10 cellular contexts compared by ENCODE assay signal in the genomic region with DNA sequence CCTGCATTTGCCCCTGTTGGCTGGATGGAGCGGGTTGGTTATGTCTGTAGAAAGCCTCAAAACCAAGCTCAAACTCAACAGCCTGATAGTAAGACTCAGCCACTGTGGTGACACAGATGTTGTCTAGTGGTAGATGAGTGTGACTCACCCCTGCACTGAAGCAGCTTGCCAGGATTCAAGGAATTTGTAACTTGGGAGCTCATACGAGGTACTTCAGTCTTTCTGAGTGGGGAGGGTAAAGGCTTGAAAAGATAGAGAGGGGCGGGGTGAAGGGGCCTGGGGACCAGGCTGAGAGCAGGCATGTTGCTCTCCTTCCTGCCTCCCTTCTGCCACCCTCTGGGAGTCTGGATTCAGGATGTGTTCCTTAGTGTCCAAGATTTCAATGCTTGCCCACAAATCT. TPM values are rescaled to one million over a fixed set of nuclear protein-coding genes. Genes with fewer than 3 reads are reported as not detected.
DNase-seq lines count a peak whose midpoint lies in the region; ATAC-seq, FAIRE-seq and TF ChIP-seq lines count a peak whose summit lies in the region.
"Had no signal": no experiment of that assay in that cellular context is flagged by ENCODE, and none has a peak within 500 bp of the region (broad histone marks: within the 10 kb centered on the region; RNA-seq: fewer than 3 reads in every experiment).

No MANE protein-coding gene starts in this region.

- peaks cover 4% of the 10 kb centered on the region for H3K9me3 Mint-ChIP-seq in stimulated activated effector memory CD8-positive, alpha-beta T cell treated with anti-CD3 and anti-CD28 coated beads, Interleukin-12 subunit alpha, Interleukin-12 subunit beta, amount 100 ng/mL, for 72 hours

- no peaks in the 10 kb centered on the region for H3F3A ChIP-seq in PC-3 (ENCODE audit: low read length, unreplicated experiment)

- POLR2A ChIA-PET in PC-3 (lab: Charles Lee; ENCODE audit: unreplicated experiment): interaction anchor here (0.6 kb wide), 1 partner anchor 1515 kb away, joined by 3 read pairs; no protein-coding TSS in a partner anchor

- no peak for TF ChIP-seq CTCF in PC-3 (conservative IDR thresholded peaks at IDR 0.05; ENCODE audit: low read depth, low read length)
- no peak for TF ChIP-seq CTCF in pancreas (IDR thresholded peaks at IDR 0.05)

- no TSS peak for BruUV-seq in PC-3 (replicated peaks; lab: Mats Ljungman, UMichigan)

- H3K4me1 Mint-ChIP-seq in stimulated activated effector memory CD8-positive, alpha-beta T cell treated with anti-CD3 and anti-CD28 coated beads, Interleukin-12 subunit alpha, Interleukin-12 subunit beta, amount 100 ng/mL, for 72 hours: no peaks in the 10 kb centered on the region

- no peaks in the 10 kb centered on the region for H3K79me2 ChIP-seq in PC-3 (ENCODE audit: low read length)

- CTCF ChIA-PET in PC-3 (lab: Charles Lee): no interaction called here

- H3K36me3 Mint-ChIP-seq in stimulated activated effector memory CD8-positive, alpha-beta T cell treated with anti-CD3 and anti-CD28 coated beads, Interleukin-12 subunit alpha, Interleukin-12 subunit beta, amount 100 ng/mL, for 72 hours: no peaks in the 10 kb centered on the region

- no peaks in the 10 kb centered on the region for H3K27me3 ChIP-seq in PC-3 (ENCODE audit: low read length)
- H3K27me3 ChIP-seq in pancreas: no peaks in the 10 kb centered on the region

- no peak for FAIRE-seq in pancreas (lab: Jason Lieb, UNC)
- FAIRE-seq: H1 had no signal

- H4K20me1 ChIP-seq in PC-3 (ENCODE audit: low read length): no peaks in the 10 kb centered on the region

- H3K27ac ChIP-seq in PC-3 (ENCODE audit: low read length) (no peak overlapping the region), pancreas (peak overlapping the region in 2 of 4 donors; percentile 22 to 55)

- intact Hi-C loops in PC-3 (cut with micrococcal nuclease): loop anchor here (5.0 kb wide), 1 partner anchor 86 kb away; no protein-coding TSS in a partner anchor
- intact Hi-C loops in pancreas (cut with DNase I): no loop called here

- H3K36me3 ChIP-seq in PC-3 (ENCODE audit: low read depth, low read length): no peaks in the 10 kb centered on the region
- no peaks in the 10 kb centered on the region for H3K36me3 ChIP-seq in pancreas

- no peak overlapping the region for H3K27ac Mint-ChIP-seq in stimulated activated effector memory CD8-positive, alpha-beta T cell treated with anti-CD3 and anti-CD28 coated beads, Interleukin-12 subunit alpha, Interleukin-12 subunit beta, amount 100 ng/mL, for 72 hours

- no peak overlapping the region for H2AFZ ChIP-seq in PC-3 (ENCODE audit: low read length)

- no peaks in the 10 kb centered on the region for H3K9me2 ChIP-seq in PC-3 (replicated peaks; ENCODE audit: low read length)

- H3K4me2 ChIP-seq in PC-3 (ENCODE audit: low read length): no peak overlapping the region

- no peak overlapping the region for H3K9ac ChIP-seq in PC-3 (ENCODE audit: low read length)

- H3K4me3 ChIP-seq in PC-3 (ENCODE audit: low read length) (no peak overlapping the region), pancreas (no peak overlapping the region)

- no peak overlapping the region for H3K4me3 Mint-ChIP-seq in stimulated activated effector memory CD8-positive, alpha-beta T cell treated with anti-CD3 and anti-CD28 coated beads, Interleukin-12 subunit alpha, Interleukin-12 subunit beta, amount 100 ng/mL, for 72 hours

- DNase-seq in EH (ENCODE audit: low read depth): peak; percentile 90
- DNase-seq in PC-3: peak; percentile 74
- DNase-seq in fibroblast of peridontal ligament (ENCODE audit: extremely low read depth): peak; percentile 92
- DNase-seq in pancreas: no peak
- DNase-seq in midbrain (lab: John Stamatoyannopoulos, UW): no peak
- no peak for DNase-seq in stimulated activated effector memory CD8-positive, alpha-beta T cell treated with anti-CD3 and anti-CD28 coated beads, Interleukin-12 subunit alpha, Interleukin-12 subunit beta, amount 100 ng/mL, for 72 hours (ENCODE audit: low spot score in 2 of 2)
- DNase-seq: NCI-H1048 had no signal

- H3K9me3 ChIP-seq in PC-3 (ENCODE audit: low read length) (no peaks in the 10 kb centered on the region), pancreas (no peaks in the 10 kb centered on the region)

- ATAC-seq in PC-3 (peak; percentile 96), pancreas (peak in 3 of 4 donors; percentile 14 to 50 (median 19)), GM21381 (IDR thresholded peaks at IDR 0.05; ENCODE audit: unreplicated experiment) (no peak), GM18519 (IDR thresholded peaks at IDR 0.05; ENCODE audit: low FRiP score, unreplicated experiment) (no peak)
- no peak for ATAC-seq in stimulated activated effector memory CD8-positive, alpha-beta T cell treated with anti-CD3 and anti-CD28 coated beads, Interleukin-12 subunit alpha, Interleukin-12 subunit beta, amount 100 ng/mL, for 72 hours

- WGBS in pancreas, 2 donors: 62 to 72% methylated on average over 3 of the region's 3 CpGs

- H3K4me1 ChIP-seq in PC-3 (ENCODE audit: insufficient read depth, low read length): peaks cover 9% of the 10 kb centered on the region; the same call in 1 of the 2 replicates
- H3K4me1 ChIP-seq in pancreas: peaks cover 9 to 20% (median 15%) of the 10 kb centered on the region in 3 donors

RNA-seq across cellular contexts. Expression of a gene that starts 22.9 kb away (rescaled TPM):
- 0.81 and 1.2 TPM in 2 replicates for total RNA-seq in PC-3 (2014; rRNA removed)
- total RNA-seq in pancreas: 100 to 1,000 TPM; 146 to 273 (median 196) TPM
- 100 to 1,000 TPM; 301 to 450 TPM for polyA plus RNA-seq in pancreas

Comparison
In these comparisons a context has a peak if more than half of its experiments do, and no peak if none do; other contexts are left out.
1. DNase-seq: peak in EH (single experiment), PC-3 (single experiment) and fibroblast of peridontal ligament (single experiment); none in pancreas (0 of 6), midbrain (single experiment) and stimulated activated effector memory CD8-positive, alpha-beta T cell treated with anti-CD3 and anti-CD28 coated beads, Interleukin-12 subunit alpha, Interleukin-12 subunit beta, amount 100 ng/mL, for 72 hours (0 of 2).
2. ATAC-seq: peak in PC-3 (single experiment) and pancreas (3 of 4); none in GM21381 (single experiment), GM18519 (single experiment) and stimulated activated effector memory CD8-positive, alpha-beta T cell treated with anti-CD3 and anti-CD28 coated beads, Interleukin-12 subunit alpha, Interleukin-12 subunit beta, amount 100 ng/mL, for 72 hours (single experiment).
3. RNA of a gene that starts 22.9 kb away (total RNA-seq): 146 to 273 TPM in pancreas; 0.81 to 1.2 TPM in PC-3; every median in the first group is over 10 times any median in the second.